In the genomic region with DNA sequence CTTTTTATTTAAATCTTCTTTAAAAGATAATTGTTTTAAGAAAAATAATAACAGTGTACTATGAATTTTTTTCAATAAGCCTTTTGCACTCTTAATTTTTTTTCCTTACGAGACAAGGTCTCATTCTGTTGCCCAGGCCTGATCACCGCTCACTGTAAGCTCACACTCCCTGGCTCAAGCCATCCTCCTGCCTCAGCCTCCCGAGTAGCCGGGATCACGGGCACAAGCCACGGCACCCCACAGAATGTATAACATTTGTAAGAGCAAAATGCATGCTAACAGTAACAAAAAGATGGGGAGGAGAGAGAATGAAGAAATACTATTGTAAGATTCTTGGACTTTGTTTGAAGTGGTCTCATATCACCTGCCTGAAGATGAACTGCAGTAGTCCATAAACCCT, we compare ENCODE assay signal across 22 cellular contexts.
"Had no signal": no experiment of that assay in that cellular context is flagged by ENCODE, and none has a peak within 500 bp of the region (broad histone marks: within the 10 kb centered on the region; RNA-seq: fewer than 3 reads in every experiment).

No MANE protein-coding gene starts in this region.

- H3K36me3 ChIP-seq: prostate gland, transverse colon had no signal

- H3K4me3 Mint-ChIP-seq: activated B cell treated with CpG ODN at 0.5 μM for 24 hours; activated naive CD8-positive, alpha-beta T cell treated with anti-CD3 and anti-CD28 coated beads, Interleukin-2, amount 10 ng/mL, durations not matched to agents 7 days and 5 days; immature natural killer cell; mesothelial cell of epicardium; natural killer cell had no signal

- H3K27me3 Mint-ChIP-seq: activated B cell treated with CpG ODN at 0.5 μM for 24 hours; activated naive CD8-positive, alpha-beta T cell treated with anti-CD3 and anti-CD28 coated beads, Interleukin-2, amount 10 ng/mL, durations not matched to agents 7 days and 5 days had no signal

- ATAC-seq: left lung, natural killer cell had no signal

- H3K79me2 ChIP-seq: hepatocyte had no signal

- H3K27ac ChIP-seq: coronary artery, esophagus muscularis mucosa, hepatocyte, left lung, prostate gland, SK-N-MC, stomach, transverse colon had no signal

- H3K4me3 ChIP-seq: coronary artery, esophagus muscularis mucosa, hepatocyte, left lung, prostate gland, SK-N-MC, stomach, transverse colon had no signal

- H3K4me2 ChIP-seq: hepatocyte had no signal

- H3K9me3 Mint-ChIP-seq: activated B cell treated with CpG ODN at 0.5 μM for 24 hours; activated naive CD8-positive, alpha-beta T cell treated with anti-CD3 and anti-CD28 coated beads, Interleukin-2, amount 10 ng/mL, durations not matched to agents 7 days and 5 days; immature natural killer cell; natural killer cell had no signal

- H3K27me3 ChIP-seq: esophagus muscularis mucosa, hepatocyte, left lung, stomach, transverse colon had no signal

- H3K9me3 ChIP-seq: esophagus muscularis mucosa, left lung, prostate gland, stomach, transverse colon had no signal

- H3K36me3 Mint-ChIP-seq: natural killer cell had no signal

- H3K4me1 ChIP-seq: prostate gland had no signal

- H2AFZ ChIP-seq: hepatocyte had no signal

- H3K27ac Mint-ChIP-seq: activated B cell treated with CpG ODN at 0.5 μM for 24 hours; activated naive CD8-positive, alpha-beta T cell treated with anti-CD3 and anti-CD28 coated beads, Interleukin-2, amount 10 ng/mL, durations not matched to agents 7 days and 5 days; immature natural killer cell; mesothelial cell of epicardium; natural killer cell had no signal

- DNase-seq: activated B cell treated with CpG ODN at 0.5 μM for 24 hours; activated CD4-positive, alpha-beta T cell treated with anti-CD3 and anti-CD28 coated beads for 48 hours; activated effector memory CD4-positive, alpha-beta T cell treated with anti-CD3 and anti-CD28 coated beads, Interleukin-2, amount 50 U/mL, for 16 hours; activated naive CD8-positive, alpha-beta T cell treated with anti-CD3 and anti-CD28 coated beads, Interleukin-2, amount 10 ng/mL, durations not matched to agents 7 days and 5 days; activated T-cell treated with anti-CD3 and anti-CD28 coated beads, Interleukin-2, amount 50 U/mL, for 48 hours; amygdala; glutamatergic neuron; immature natural killer cell; kidney glomerular epithelial cell; mammary epithelial cell; natural killer cell; stimulated activated CD4-positive, alpha-beta T cell treated with anti-CD3 and anti-CD28 coated beads, Interleukin-12 subunit alpha, Interleukin-12 subunit beta, amount 100 ng/mL, for 4 hours; stomach; T1000; transverse colon had no signal
